ENCODE assay signal across 1 cellular context in genomic region chr19:58262922-58263296, GRCh38.
TF ChIP-seq lines count a peak whose summit lies in the region.

No MANE protein-coding gene starts in this region.

TF ChIP-seq in liver, 16 proteins besides CTCF, POLR2A, EP300 and RAD21:
- TF ChIP-seq ATF3 (IDR thresholded peaks at IDR 0.05) (no peak), YY1 (IDR thresholded peaks at IDR 0.05) (no peak), SP1 (IDR thresholded peaks at IDR 0.05) (no peak), JUND (IDR thresholded peaks at IDR 0.05) (no peak), ZBTB33 (IDR thresholded peaks at IDR 0.05) (no peak), HNF4G (IDR thresholded peaks at IDR 0.05) (no peak), TAF1 (conservative IDR thresholded peaks at IDR 0.05) (no peak), FOXA1 (IDR thresholded peaks at IDR 0.05) (no peak), MAX (IDR thresholded peaks at IDR 0.05) (no peak), GABPA (IDR thresholded peaks at IDR 0.05 in 1 of 2, conservative IDR thresholded peaks at IDR 0.05 in 1 of 2) (no peak), HNF4A (conservative IDR thresholded peaks at IDR 0.05) (no peak), RXRA (IDR thresholded peaks at IDR 0.05) (no peak), NR2F2 (IDR thresholded peaks at IDR 0.05) (no peak), EGR1 (IDR thresholded peaks at IDR 0.05; ENCODE audit: low read depth in 2 of 2) (no peak), FOXA2 (IDR thresholded peaks at IDR 0.05) (no peak)
- TF ChIP-seq, protein P1, sequence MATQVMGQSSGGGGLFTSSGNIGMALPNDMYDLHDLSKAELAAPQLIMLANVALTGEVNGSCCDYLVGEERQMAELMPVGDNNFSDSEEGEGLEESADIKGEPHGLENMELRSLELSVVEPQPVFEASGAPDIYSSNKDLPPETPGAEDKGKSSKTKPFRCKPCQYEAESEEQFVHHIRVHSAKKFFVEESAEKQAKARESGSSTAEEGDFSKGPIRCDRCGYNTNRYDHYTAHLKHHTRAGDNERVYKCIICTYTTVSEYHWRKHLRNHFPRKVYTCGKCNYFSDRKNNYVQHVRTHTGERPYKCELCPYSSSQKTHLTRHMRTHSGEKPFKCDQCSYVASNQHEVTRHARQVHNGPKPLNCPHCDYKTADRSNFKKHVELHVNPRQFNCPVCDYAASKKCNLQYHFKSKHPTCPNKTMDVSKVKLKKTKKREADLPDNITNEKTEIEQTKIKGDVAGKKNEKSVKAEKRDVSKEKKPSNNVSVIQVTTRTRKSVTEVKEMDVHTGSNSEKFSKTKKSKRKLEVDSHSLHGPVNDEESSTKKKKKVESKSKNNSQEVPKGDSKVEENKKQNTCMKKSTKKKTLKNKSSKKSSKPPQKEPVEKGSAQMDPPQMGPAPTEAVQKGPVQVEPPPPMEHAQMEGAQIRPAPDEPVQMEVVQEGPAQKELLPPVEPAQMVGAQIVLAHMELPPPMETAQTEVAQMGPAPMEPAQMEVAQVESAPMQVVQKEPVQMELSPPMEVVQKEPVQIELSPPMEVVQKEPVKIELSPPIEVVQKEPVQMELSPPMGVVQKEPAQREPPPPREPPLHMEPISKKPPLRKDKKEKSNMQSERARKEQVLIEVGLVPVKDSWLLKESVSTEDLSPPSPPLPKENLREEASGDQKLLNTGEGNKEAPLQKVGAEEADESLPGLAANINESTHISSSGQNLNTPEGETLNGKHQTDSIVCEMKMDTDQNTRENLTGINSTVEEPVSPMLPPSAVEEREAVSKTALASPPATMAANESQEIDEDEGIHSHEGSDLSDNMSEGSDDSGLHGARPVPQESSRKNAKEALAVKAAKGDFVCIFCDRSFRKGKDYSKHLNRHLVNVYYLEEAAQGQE (IDR thresholded peaks at IDR 0.05): no peak
